In the genomic region with DNA sequence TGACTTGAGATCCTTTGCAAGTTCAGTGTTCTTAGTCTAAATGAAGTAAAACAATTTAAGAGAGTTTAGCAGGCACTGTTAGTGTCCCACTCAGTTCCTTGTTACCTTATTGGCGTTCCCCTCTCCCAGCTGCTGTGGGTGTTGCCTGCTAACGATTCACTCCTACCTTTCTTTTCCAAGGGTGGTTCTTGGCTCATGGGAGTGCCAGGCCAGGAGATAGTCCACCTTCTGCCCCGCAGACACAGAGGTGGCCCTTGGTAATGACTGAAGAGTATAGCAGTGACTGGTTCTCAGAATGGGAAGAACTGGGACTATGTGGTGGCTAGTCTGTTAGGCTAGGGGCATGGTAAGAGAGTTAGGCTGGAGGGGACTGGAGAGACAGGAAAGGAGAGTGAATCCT, we compare ENCODE assay signal across 1 cellular context.
TF ChIP-seq lines count a peak whose summit lies in the region.

No MANE protein-coding gene starts in this region.

TF ChIP-seq in GM12878, 131 proteins besides CTCF, POLR2A, EP300 and RAD21 (continued from another document):
- no peak for TF ChIP-seq ZBTB33 (IDR thresholded peaks at IDR 0.05)
- no peak for TF ChIP-seq ZBED1 (IDR thresholded peaks at IDR 0.05; ENCODE audit: borderline replicate concordance)
- TF ChIP-seq, protein P1, sequence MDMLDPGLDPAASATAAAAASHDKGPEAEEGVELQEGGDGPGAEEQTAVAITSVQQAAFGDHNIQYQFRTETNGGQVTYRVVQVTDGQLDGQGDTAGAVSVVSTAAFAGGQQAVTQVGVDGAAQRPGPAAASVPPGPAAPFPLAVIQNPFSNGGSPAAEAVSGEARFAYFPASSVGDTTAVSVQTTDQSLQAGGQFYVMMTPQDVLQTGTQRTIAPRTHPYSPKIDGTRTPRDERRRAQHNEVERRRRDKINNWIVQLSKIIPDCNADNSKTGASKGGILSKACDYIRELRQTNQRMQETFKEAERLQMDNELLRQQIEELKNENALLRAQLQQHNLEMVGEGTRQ (IDR thresholded peaks at IDR 0.05; ENCODE audit: borderline replicate concordance, low read depth, low read length), result no peak
- no peak for TF ChIP-seq KDM1A (IDR thresholded peaks at IDR 0.05; ENCODE audit: borderline replicate concordance)
- TF ChIP-seq NRF1 (conservative IDR thresholded peaks at IDR 0.05; ENCODE audit: low read depth, low read length), result no peak
- TF ChIP-seq CBFB (IDR thresholded peaks at IDR 0.05; ENCODE audit: low read depth), result no peak
- no peak for TF ChIP-seq POLR2AphosphoS5 (IDR thresholded peaks at IDR 0.05; ENCODE audit: low read length)
- no peak for TF ChIP-seq ASH2L (IDR thresholded peaks at IDR 0.05; ENCODE audit: borderline replicate concordance, low read depth)
- TF ChIP-seq SKIL (IDR thresholded peaks at IDR 0.05; ENCODE audit: low read depth, poor library complexity, severe bottlenecking), result no peak
- no peak for TF ChIP-seq NR2C2 (IDR thresholded peaks at IDR 0.05; ENCODE audit: borderline replicate concordance, control insufficient read depth, insufficient read length, low read depth)
- TF ChIP-seq, protein P2, sequence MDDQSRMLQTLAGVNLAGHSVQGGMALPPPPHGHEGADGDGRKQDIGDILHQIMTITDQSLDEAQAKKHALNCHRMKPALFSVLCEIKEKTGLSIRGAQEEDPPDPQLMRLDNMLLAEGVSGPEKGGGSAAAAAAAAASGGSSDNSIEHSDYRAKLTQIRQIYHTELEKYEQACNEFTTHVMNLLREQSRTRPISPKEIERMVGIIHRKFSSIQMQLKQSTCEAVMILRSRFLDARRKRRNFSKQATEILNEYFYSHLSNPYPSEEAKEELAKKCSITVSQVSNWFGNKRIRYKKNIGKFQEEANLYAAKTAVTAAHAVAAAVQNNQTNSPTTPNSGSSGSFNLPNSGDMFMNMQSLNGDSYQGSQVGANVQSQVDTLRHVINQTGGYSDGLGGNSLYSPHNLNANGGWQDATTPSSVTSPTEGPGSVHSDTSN (IDR thresholded peaks at IDR 0.05; ENCODE audit: insufficient replicate concordance, low read depth, low read length), result no peak
- TF ChIP-seq HDAC6 (IDR thresholded peaks at IDR 0.05; ENCODE audit: unreplicated experiment), result no peak
- TF ChIP-seq ATF3 (IDR thresholded peaks at IDR 0.05; ENCODE audit: borderline replicate concordance, extremely low read depth, low read depth, low read length), result no peak
- TF ChIP-seq ZNF384 (IDR thresholded peaks at IDR 0.05; ENCODE audit: borderline replicate concordance, low read depth, low read length), result no peak
- TF ChIP-seq STAT1 (conservative IDR thresholded peaks at IDR 0.05), result no peak
- no peak for TF ChIP-seq CHD2 (IDR thresholded peaks at IDR 0.05; ENCODE audit: borderline replicate concordance, low read depth, low read length)
- TF ChIP-seq EED (IDR thresholded peaks at IDR 0.05; ENCODE audit: low read depth), result no peak
- no peak for TF ChIP-seq FOXM1 (IDR thresholded peaks at IDR 0.05; ENCODE audit: low read depth, low read length)
- no peak for TF ChIP-seq EZH2 (IDR thresholded peaks at IDR 0.05; ENCODE audit: borderline replicate concordance, control insufficient read depth, low read depth, low read length)
